Comparison of ENCODE assay signal across 15 cellular contexts in genomic region chr6:129320892-129321291, GRCh38.
DNase-seq lines count a peak whose midpoint lies in the region; ATAC-seq, FAIRE-seq and TF ChIP-seq lines count a peak whose summit lies in the region.
"Had no signal": no experiment of that assay in that cellular context is flagged by ENCODE, and none has a peak within 500 bp of the region (broad histone marks: within the 10 kb centered on the region; RNA-seq: fewer than 3 reads in every experiment).

No MANE protein-coding gene starts in this region.

- H3K9me3 ChIP-seq in HCT116 (ENCODE audit: control insufficient read depth in 1 of 2, insufficient read depth in 1 of 2, low read depth in 1 of 2, low read length in 2 of 2), result no peaks in the 10 kb centered on the region
- no peaks in the 10 kb centered on the region for H3K9me3 ChIP-seq in adipocyte (ENCODE audit: control insufficient read depth, low read length)
- no peaks in the 10 kb centered on the region for H3K9me3 ChIP-seq in gastroesophageal sphincter
- H3K9me3 ChIP-seq: BLaER1, Caco-2 had no signal

- TF ChIP-seq POLR2A in HCT116 (IDR thresholded peaks at IDR 0.05; ENCODE audit: borderline replicate concordance, extremely low read depth, insufficient read depth, insufficient read length) (no peak), gastroesophageal sphincter (IDR thresholded peaks at IDR 0.05) (no peak)

- TF ChIP-seq CTCF in HCT116 (IDR thresholded peaks at IDR 0.05 in 2 of 3, conservative IDR thresholded peaks at IDR 0.05 in 1 of 3; ENCODE audit: borderline replicate concordance in 1 of 3, insufficient read depth in 1 of 3, low read depth in 2 of 3, low read length in 2 of 3) (no peak), gastroesophageal sphincter (IDR thresholded peaks at IDR 0.05) (no peak)

- POLR2A ChIA-PET in HCT116 (lab: Charles Lee), result no interaction called here
- POLR2A ChIA-PET in activated CD4-positive, alpha-beta memory T cell treated with anti-CD3 and anti-CD28 coated beads, Interleukin-2, amount 10 ng/mL, durations not matched to agents 7 days and 5 days (lab: Charles Lee), result interaction anchor here (0.6 kb wide), 1 partner anchor 9 kb away, joined by 3 read pairs; no protein-coding TSS in a partner anchor

- no peak overlapping the region for H3K27ac Mint-ChIP-seq in stimulated activated effector memory CD8-positive, alpha-beta T cell treated with anti-CD3 and anti-CD28 coated beads, Interleukin-12 subunit alpha, Interleukin-12 subunit beta, amount 100 ng/mL, for 72 hours
- H3K27ac Mint-ChIP-seq in activated CD4-positive, alpha-beta memory T cell treated with anti-CD3 and anti-CD28 coated beads, Interleukin-2, amount 10 ng/mL, durations not matched to agents 7 days and 5 days, result no peak overlapping the region
- H3K27ac Mint-ChIP-seq: CD8-positive, alpha-beta memory T cell had no signal

- no peaks in the 10 kb centered on the region for H3K79me2 ChIP-seq in HCT116 (ENCODE audit: insufficient read depth, low read length)

- BruUV-seq in HCT116 (replicated peaks; lab: Mats Ljungman, UMichigan), result no TSS peak

- no peaks in the 10 kb centered on the region for H3K9me3 Mint-ChIP-seq in stimulated activated effector memory CD8-positive, alpha-beta T cell treated with anti-CD3 and anti-CD28 coated beads, Interleukin-12 subunit alpha, Interleukin-12 subunit beta, amount 100 ng/mL, for 72 hours
- H3K9me3 Mint-ChIP-seq in activated CD4-positive, alpha-beta memory T cell treated with anti-CD3 and anti-CD28 coated beads, Interleukin-2, amount 10 ng/mL, durations not matched to agents 7 days and 5 days, result no peaks in the 10 kb centered on the region
- H3K9me3 Mint-ChIP-seq: CD8-positive, alpha-beta memory T cell had no signal

- TF ChIP-seq RAD21 in HCT116 (IDR thresholded peaks at IDR 0.05; ENCODE audit: low read depth), result no peak

- CTCF ChIA-PET in HCT116 (lab: Charles Lee), result no interaction called here
- CTCF ChIA-PET in activated CD4-positive, alpha-beta memory T cell treated with anti-CD3 and anti-CD28 coated beads, Interleukin-2, amount 10 ng/mL, durations not matched to agents 7 days and 5 days (lab: Charles Lee), result no interaction called here

- H4K20me1 ChIP-seq in HCT116 (ENCODE audit: insufficient read depth), result no peaks in the 10 kb centered on the region
- H4K20me1 ChIP-seq: BLaER1 had no signal

- FAIRE-seq in A204.1 (lab: Jason Lieb, UNC), result peak; percentile 85

- 80 to 92% methylated on average over 2 of the region's 2 CpGs for WGBS in gastroesophageal sphincter (ENCODE audit: low coverage in 1 of 2), 2 donors

- no peaks in the 10 kb centered on the region for H3K4me1 Mint-ChIP-seq in stimulated activated effector memory CD8-positive, alpha-beta T cell treated with anti-CD3 and anti-CD28 coated beads, Interleukin-12 subunit alpha, Interleukin-12 subunit beta, amount 100 ng/mL, for 72 hours
- H3K4me1 Mint-ChIP-seq in activated CD4-positive, alpha-beta memory T cell treated with anti-CD3 and anti-CD28 coated beads, Interleukin-2, amount 10 ng/mL, durations not matched to agents 7 days and 5 days, result no peaks in the 10 kb centered on the region
- H3K4me1 Mint-ChIP-seq: CD8-positive, alpha-beta memory T cell had no signal

- H3K27ac ChIP-seq in HCT116 (ENCODE audit: low read depth, low read length), result no peak overlapping the region
- H3K27ac ChIP-seq in gastroesophageal sphincter, result no peak overlapping the region
- H3K27ac ChIP-seq: 22Rv1, BLaER1 had no signal

- H3K4me3 Mint-ChIP-seq in stimulated activated effector memory CD8-positive, alpha-beta T cell treated with anti-CD3 and anti-CD28 coated beads, Interleukin-12 subunit alpha, Interleukin-12 subunit beta, amount 100 ng/mL, for 72 hours, result no peak overlapping the region
- H3K4me3 Mint-ChIP-seq in activated CD4-positive, alpha-beta memory T cell treated with anti-CD3 and anti-CD28 coated beads, Interleukin-2, amount 10 ng/mL, durations not matched to agents 7 days and 5 days, result no peak overlapping the region
- H3K4me3 Mint-ChIP-seq: CD8-positive, alpha-beta memory T cell had no signal

- no peaks in the 10 kb centered on the region for H3K36me3 Mint-ChIP-seq in stimulated activated effector memory CD8-positive, alpha-beta T cell treated with anti-CD3 and anti-CD28 coated beads, Interleukin-12 subunit alpha, Interleukin-12 subunit beta, amount 100 ng/mL, for 72 hours
- H3K36me3 Mint-ChIP-seq in activated CD4-positive, alpha-beta memory T cell treated with anti-CD3 and anti-CD28 coated beads, Interleukin-2, amount 10 ng/mL, durations not matched to agents 7 days and 5 days (ENCODE audit: low read depth), result no peaks in the 10 kb centered on the region

- DNase-seq in HCT116 (ENCODE audit: low read depth, low spot score), result no peak
- DNase-seq in adipocyte (ENCODE audit: low read depth), result peak; percentile 45
- peak; percentile 12 for DNase-seq in iris pigment epithelial cell (ENCODE audit: low read depth)
- DNase-seq in NOMO-1 (lab: John Stamatoyannopoulos, UW; ENCODE audit: unreplicated experiment in 2 of 2), result no peak
- DNase-seq in stimulated activated effector memory CD8-positive, alpha-beta T cell treated with anti-CD3 and anti-CD28 coated beads, Interleukin-12 subunit alpha, Interleukin-12 subunit beta, amount 100 ng/mL, for 72 hours (ENCODE audit: low spot score in 2 of 2), result no peak
- no peak for DNase-seq in activated CD4-positive, alpha-beta memory T cell treated with anti-CD3 and anti-CD28 coated beads, Interleukin-2, amount 10 ng/mL, durations not matched to agents 7 days and 5 days
- DNase-seq: AML-193; Caco-2; CD8-positive, alpha-beta memory T cell; DND-41; GDM1 had no signal

- H3K4me1 ChIP-seq in HCT116 (ENCODE audit: control insufficient read depth in 1 of 2, insufficient read depth in 2 of 2, low read length in 2 of 2) (peaks cover 0 to 4% of the 10 kb centered on the region in 2 experiments; a peak in 1 of 4 replicates), adipocyte (ENCODE audit: control insufficient read depth, insufficient read depth, low read length) (peaks cover 20% of the 10 kb centered on the region), gastroesophageal sphincter (no peaks in the 10 kb centered on the region)
- H3K4me1 ChIP-seq: BLaER1, Caco-2 had no signal

- intact Hi-C loops in HCT116 (cut with micrococcal nuclease), result no loop called here

- H3K27me3 ChIP-seq in HCT116 (ENCODE audit: insufficient read depth, low read length) (no peaks in the 10 kb centered on the region), adipocyte (replicated peaks; ENCODE audit: control insufficient read depth, insufficient read depth, low read length) (no peaks in the 10 kb centered on the region), gastroesophageal sphincter (no peaks in the 10 kb centered on the region)
- H3K27me3 ChIP-seq: BLaER1 had no signal

- no peak overlapping the region for H3K4me2 ChIP-seq in HCT116 (ENCODE audit: low read length)
- H3K4me2 ChIP-seq: BLaER1 had no signal

- no peaks in the 10 kb centered on the region for H3K9me2 ChIP-seq in HCT116 (ENCODE audit: insufficient read depth)

- no peak for TF ChIP-seq EP300 in gastroesophageal sphincter (IDR thresholded peaks at IDR 0.05)

- H3K36me3 ChIP-seq in HCT116 (ENCODE audit: control insufficient read depth in 1 of 2, insufficient read depth in 2 of 2, low read length in 2 of 2) (no peaks in the 10 kb centered on the region), adipocyte (ENCODE audit: control insufficient read depth, insufficient read depth, low read length, severe bottlenecking) (peaks cover 71% of the 10 kb centered on the region), gastroesophageal sphincter (peaks cover 0 to 23% of the 10 kb centered on the region in 2 donors)
- H3K36me3 ChIP-seq: BLaER1 had no signal

- H2AFZ ChIP-seq in HCT116 (ENCODE audit: low read depth, low read length, poor library complexity, severe bottlenecking), result peak overlapping the region; percentile 42

- no peaks in the 10 kb centered on the region for H3K27me3 Mint-ChIP-seq in activated CD4-positive, alpha-beta memory T cell treated with anti-CD3 and anti-CD28 coated beads, Interleukin-2, amount 10 ng/mL, durations not matched to agents 7 days and 5 days

- H3K4me3 ChIP-seq in HCT116 (replicated peaks in 1 of 2; ENCODE audit: low read depth in 1 of 2, low read length in 2 of 2) (no peak overlapping the region), adipocyte (ENCODE audit: low read length) (no peak overlapping the region), gastroesophageal sphincter (no peak overlapping the region)
- H3K4me3 ChIP-seq: BLaER1 had no signal

- H3K9ac ChIP-seq in HCT116 (ENCODE audit: low read length) (no peak overlapping the region), adipocyte (ENCODE audit: low read length) (no peak overlapping the region)
- H3K9ac ChIP-seq: BLaER1 had no signal

- ATAC-seq in HCT116 (no peak), gastroesophageal sphincter (no peak)
- ATAC-seq in stimulated activated effector memory CD8-positive, alpha-beta T cell treated with anti-CD3 and anti-CD28 coated beads, Interleukin-12 subunit alpha, Interleukin-12 subunit beta, amount 100 ng/mL, for 72 hours, result no peak

- RAD21 ChIA-PET in HCT116 (lab: Charles Lee; ENCODE audit: low non-redundant PET in 1 of 2, low total read pairs in 2 of 2, uncharacterized antibody in 2 of 2, unreplicated experiment in 2 of 2), result no interaction called here

TF ChIP-seq in HCT116, 20 proteins besides CTCF, POLR2A, EP300 and RAD21:
- no peak for TF ChIP-seq FOSL1 (IDR thresholded peaks at IDR 0.05; ENCODE audit: low read depth)
- TF ChIP-seq TCF7L2 (IDR thresholded peaks at IDR 0.05; ENCODE audit: borderline replicate concordance, extremely low read depth, insufficient read depth, insufficient read length), result no peak
- no peak for TF ChIP-seq EGR1 (IDR thresholded peaks at IDR 0.05; ENCODE audit: low read depth)
- TF ChIP-seq SRF (IDR thresholded peaks at IDR 0.05; ENCODE audit: low read depth), result no peak
- TF ChIP-seq, protein P1, sequence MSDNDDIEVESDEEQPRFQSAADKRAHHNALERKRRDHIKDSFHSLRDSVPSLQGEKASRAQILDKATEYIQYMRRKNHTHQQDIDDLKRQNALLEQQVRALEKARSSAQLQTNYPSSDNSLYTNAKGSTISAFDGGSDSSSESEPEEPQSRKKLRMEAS (IDR thresholded peaks at IDR 0.05), result no peak
- no peak for TF ChIP-seq SP1 (IDR thresholded peaks at IDR 0.05; ENCODE audit: low read depth)
- no peak for TF ChIP-seq SIN3A (IDR thresholded peaks at IDR 0.05; ENCODE audit: low read depth)
- no peak for TF ChIP-seq EZH2 (IDR thresholded peaks at IDR 0.05)
- TF ChIP-seq EZH2phosphoT487 (IDR thresholded peaks at IDR 0.05; ENCODE audit: borderline replicate concordance), result no peak
- TF ChIP-seq ELF1 (IDR thresholded peaks at IDR 0.05; ENCODE audit: borderline replicate concordance, low read depth), result no peak

Comparison
In these comparisons a context has a peak if more than half of its experiments do, and no peak if none do; other contexts are left out.
1. DNase-seq: peak in adipocyte (single experiment) and iris pigment epithelial cell (single experiment); none in HCT116 (single experiment), NOMO-1 (0 of 2), stimulated activated effector memory CD8-positive, alpha-beta T cell treated with anti-CD3 and anti-CD28 coated beads, Interleukin-12 subunit alpha, Interleukin-12 subunit beta, amount 100 ng/mL, for 72 hours (0 of 2) and activated CD4-positive, alpha-beta memory T cell treated with anti-CD3 and anti-CD28 coated beads, Interleukin-2, amount 10 ng/mL, durations not matched to agents 7 days and 5 days (single experiment).